1 cellular context compared by ENCODE assay signal in the genomic region with DNA sequence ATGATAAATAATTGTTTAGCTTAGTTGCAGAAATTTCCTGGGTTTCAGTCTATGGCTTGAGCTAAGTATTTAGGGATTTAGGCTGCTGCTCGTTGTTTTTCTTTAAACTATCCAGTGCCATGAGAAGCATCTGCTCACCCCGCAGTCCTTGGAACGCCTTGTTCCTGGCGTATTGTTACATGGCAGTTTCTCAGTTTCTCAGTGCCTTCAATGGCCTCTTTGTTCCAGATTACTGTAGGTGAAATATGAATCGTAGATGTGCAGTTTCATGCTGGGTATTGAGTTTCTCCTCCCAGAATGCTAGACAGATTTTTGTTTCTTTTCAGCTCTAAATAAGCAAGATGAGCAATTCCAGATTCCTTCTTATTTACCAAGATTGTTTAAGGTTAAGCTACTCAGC.
TF ChIP-seq lines count a peak whose summit lies in the region.

No MANE protein-coding gene starts in this region.

TF ChIP-seq in GM23338, 12 proteins besides CTCF, POLR2A, EP300 and RAD21 (continued from another document):
- TF ChIP-seq, protein P1, sequence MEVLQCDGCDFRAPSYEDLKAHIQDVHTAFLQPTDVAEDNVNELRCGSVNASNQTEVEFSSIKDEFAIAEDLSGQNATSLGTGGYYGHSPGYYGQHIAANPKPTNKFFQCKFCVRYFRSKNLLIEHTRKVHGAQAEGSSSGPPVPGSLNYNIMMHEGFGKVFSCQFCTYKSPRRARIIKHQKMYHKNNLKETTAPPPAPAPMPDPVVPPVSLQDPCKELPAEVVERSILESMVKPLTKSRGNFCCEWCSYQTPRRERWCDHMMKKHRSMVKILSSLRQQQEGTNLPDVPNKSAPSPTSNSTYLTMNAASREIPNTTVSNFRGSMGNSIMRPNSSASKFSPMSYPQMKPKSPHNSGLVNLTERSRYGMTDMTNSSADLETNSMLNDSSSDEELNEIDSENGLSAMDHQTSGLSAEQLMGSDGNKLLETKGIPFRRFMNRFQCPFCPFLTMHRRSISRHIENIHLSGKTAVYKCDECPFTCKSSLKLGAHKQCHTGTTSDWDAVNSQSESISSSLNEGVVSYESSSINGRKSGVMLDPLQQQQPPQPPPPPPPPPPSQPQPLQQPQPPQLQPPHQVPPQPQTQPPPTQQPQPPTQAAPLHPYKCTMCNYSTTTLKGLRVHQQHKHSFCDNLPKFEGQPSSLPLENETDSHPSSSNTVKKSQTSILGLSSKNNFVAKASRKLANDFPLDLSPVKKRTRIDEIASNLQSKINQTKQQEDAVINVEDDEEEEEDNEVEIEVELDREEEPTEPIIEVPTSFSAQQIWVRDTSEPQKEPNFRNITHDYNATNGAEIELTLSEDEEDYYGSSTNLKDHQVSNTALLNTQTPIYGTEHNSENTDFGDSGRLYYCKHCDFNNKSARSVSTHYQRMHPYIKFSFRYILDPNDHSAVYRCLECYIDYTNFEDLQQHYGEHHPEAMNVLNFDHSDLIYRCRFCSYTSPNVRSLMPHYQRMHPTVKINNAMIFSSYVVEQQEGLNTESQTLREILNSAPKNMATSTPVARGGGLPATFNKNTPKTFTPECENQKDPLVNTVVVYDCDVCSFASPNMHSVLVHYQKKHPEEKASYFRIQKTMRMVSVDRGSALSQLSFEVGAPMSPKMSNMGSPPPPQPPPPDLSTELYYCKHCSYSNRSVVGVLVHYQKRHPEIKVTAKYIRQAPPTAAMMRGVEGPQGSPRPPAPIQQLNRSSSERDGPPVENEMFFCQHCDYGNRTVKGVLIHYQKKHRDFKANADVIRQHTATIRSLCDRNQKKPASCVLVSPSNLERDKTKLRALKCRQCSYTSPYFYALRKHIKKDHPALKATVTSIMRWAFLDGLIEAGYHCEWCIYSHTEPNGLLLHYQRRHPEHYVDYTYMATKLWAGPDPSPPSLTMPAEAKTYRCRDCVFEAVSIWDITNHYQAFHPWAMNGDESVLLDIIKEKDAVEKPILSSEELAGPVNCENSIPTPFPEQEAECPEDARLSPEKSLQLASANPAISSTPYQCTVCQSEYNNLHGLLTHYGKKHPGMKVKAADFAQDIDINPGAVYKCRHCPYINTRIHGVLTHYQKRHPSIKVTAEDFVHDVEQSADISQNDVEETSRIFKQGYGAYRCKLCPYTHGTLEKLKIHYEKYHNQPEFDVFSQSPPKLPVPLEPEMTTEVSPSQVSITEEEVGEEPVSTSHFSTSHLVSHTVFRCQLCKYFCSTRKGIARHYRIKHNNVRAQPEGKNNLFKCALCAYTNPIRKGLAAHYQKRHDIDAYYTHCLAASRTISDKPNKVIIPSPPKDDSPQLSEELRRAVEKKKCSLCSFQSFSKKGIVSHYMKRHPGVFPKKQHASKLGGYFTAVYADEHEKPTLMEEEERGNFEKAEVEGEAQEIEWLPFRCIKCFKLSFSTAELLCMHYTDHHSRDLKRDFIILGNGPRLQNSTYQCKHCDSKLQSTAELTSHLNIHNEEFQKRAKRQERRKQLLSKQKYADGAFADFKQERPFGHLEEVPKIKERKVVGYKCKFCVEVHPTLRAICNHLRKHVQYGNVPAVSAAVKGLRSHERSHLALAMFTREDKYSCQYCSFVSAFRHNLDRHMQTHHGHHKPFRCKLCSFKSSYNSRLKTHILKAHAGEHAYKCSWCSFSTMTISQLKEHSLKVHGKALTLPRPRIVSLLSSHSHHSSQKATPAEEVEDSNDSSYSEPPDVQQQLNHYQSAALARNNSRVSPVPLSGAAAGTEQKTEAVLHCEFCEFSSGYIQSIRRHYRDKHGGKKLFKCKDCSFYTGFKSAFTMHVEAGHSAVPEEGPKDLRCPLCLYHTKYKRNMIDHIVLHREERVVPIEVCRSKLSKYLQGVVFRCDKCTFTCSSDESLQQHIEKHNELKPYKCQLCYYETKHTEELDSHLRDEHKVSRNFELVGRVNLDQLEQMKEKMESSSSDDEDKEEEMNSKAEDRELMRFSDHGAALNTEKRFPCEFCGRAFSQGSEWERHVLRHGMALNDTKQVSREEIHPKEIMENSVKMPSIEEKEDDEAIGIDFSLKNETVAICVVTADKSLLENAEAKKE (CRISPR knock-in tag; IDR thresholded peaks at IDR 0.05), result no peak
- TF ChIP-seq, protein P2, sequence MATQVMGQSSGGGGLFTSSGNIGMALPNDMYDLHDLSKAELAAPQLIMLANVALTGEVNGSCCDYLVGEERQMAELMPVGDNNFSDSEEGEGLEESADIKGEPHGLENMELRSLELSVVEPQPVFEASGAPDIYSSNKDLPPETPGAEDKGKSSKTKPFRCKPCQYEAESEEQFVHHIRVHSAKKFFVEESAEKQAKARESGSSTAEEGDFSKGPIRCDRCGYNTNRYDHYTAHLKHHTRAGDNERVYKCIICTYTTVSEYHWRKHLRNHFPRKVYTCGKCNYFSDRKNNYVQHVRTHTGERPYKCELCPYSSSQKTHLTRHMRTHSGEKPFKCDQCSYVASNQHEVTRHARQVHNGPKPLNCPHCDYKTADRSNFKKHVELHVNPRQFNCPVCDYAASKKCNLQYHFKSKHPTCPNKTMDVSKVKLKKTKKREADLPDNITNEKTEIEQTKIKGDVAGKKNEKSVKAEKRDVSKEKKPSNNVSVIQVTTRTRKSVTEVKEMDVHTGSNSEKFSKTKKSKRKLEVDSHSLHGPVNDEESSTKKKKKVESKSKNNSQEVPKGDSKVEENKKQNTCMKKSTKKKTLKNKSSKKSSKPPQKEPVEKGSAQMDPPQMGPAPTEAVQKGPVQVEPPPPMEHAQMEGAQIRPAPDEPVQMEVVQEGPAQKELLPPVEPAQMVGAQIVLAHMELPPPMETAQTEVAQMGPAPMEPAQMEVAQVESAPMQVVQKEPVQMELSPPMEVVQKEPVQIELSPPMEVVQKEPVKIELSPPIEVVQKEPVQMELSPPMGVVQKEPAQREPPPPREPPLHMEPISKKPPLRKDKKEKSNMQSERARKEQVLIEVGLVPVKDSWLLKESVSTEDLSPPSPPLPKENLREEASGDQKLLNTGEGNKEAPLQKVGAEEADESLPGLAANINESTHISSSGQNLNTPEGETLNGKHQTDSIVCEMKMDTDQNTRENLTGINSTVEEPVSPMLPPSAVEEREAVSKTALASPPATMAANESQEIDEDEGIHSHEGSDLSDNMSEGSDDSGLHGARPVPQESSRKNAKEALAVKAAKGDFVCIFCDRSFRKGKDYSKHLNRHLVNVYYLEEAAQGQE (IDR thresholded peaks at IDR 0.05; ENCODE audit: unreplicated experiment), result no peak
- no peak for TF ChIP-seq ZNF114 (CRISPR knock-in tag; IDR thresholded peaks at IDR 0.05)
- no peak for TF ChIP-seq POLR2AphosphoS5 (IDR thresholded peaks at IDR 0.05; ENCODE audit: low read depth)
- no peak for TF ChIP-seq NANOG (IDR thresholded peaks at IDR 0.05; ENCODE audit: borderline replicate concordance)
- no peak for TF ChIP-seq STAT1 (IDR thresholded peaks at IDR 0.05; ENCODE audit: unreplicated experiment)
- TF ChIP-seq ZNF331 (CRISPR knock-in tag; IDR thresholded peaks at IDR 0.05; ENCODE audit: low read depth), result no peak
- TF ChIP-seq EZH2phosphoT487 (IDR thresholded peaks at IDR 0.05; ENCODE audit: unreplicated experiment), result no peak
- TF ChIP-seq, protein P3, sequence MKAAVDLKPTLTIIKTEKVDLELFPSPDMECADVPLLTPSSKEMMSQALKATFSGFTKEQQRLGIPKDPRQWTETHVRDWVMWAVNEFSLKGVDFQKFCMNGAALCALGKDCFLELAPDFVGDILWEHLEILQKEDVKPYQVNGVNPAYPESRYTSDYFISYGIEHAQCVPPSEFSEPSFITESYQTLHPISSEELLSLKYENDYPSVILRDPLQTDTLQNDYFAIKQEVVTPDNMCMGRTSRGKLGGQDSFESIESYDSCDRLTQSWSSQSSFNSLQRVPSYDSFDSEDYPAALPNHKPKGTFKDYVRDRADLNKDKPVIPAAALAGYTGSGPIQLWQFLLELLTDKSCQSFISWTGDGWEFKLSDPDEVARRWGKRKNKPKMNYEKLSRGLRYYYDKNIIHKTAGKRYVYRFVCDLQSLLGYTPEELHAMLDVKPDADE (IDR thresholded peaks at IDR 0.05), result no peak
- no peak for TF ChIP-seq EZH2 (IDR thresholded peaks at IDR 0.05; ENCODE audit: low read depth, unreplicated experiment)
- TF ChIP-seq CREB1 (CRISPR knock-in tag; IDR thresholded peaks at IDR 0.05; ENCODE audit: low read depth), result no peak
TF ChIP-seq in GM23338: peak in this region for 0.
